ENCODE assay signal across 18 cellular contexts in the genomic region with DNA sequence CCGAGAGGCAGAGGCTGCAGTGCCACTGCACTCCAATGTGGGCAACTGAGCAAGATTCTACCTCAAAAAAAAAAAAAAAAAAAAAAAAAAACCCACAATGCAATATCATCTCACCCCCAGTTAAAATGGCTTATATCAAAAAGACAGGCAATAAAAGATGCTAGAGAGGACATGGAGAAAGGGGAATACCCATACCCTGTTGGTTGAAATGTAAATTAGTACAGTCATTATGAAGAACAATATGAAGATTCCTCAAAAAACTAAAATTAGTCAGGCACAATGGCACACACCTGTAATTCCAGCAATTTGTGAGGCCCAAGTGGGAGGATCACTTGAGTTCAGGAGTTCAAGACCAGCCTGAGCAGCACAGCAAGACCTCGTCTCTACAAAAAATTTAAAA. TPM values are rescaled to one million over a fixed set of nuclear protein-coding genes. Genes with fewer than 3 reads are reported as not detected.
DNase-seq lines count a peak whose midpoint lies in the region; ATAC-seq and TF ChIP-seq lines count a peak whose summit lies in the region.
"Had no signal": no experiment of that assay in that cellular context is flagged by ENCODE, and none has a peak within 500 bp of the region (broad histone marks: within the 10 kb centered on the region; RNA-seq: fewer than 3 reads in every experiment).

No MANE protein-coding gene starts in this region.

- H3K4me3 Mint-ChIP-seq in activated CD4-positive, alpha-beta T cell treated with anti-CD3 and anti-CD28 coated beads, Interleukin-2, amount 10 ng/mL, durations not matched to agents 24 days and 14 days: no peak overlapping the region
- H3K4me3 Mint-ChIP-seq in stimulated activated naive CD8-positive, alpha-beta T cell treated with anti-CD3 and anti-CD28 coated beads, Interleukin-15, amount 100 ng/mL, for 72 hours: no peak overlapping the region
- H3K4me3 Mint-ChIP-seq in central memory CD8-positive, alpha-beta T cell: peak overlapping the region; percentile 11
- peak overlapping the region in 1 of 2 donors; percentile 2 for H3K4me3 Mint-ChIP-seq in stimulated activated naive B cell treated with anti-CD40 and anti-IgM and Interleukin-4, amounts not matched to agents 10 μg/mL and 1 μg/mL and 100 μg/mL, for 72 hours
- H3K4me3 Mint-ChIP-seq in Caco-2 (ENCODE audit: unreplicated experiment): no peak overlapping the region
- H3K4me3 Mint-ChIP-seq: H9, HFFc6 had no signal

- H3K27me3 Mint-ChIP-seq in activated CD4-positive, alpha-beta T cell treated with anti-CD3 and anti-CD28 coated beads, Interleukin-2, amount 10 ng/mL, durations not matched to agents 24 days and 14 days: no peaks in the 10 kb centered on the region
- H3K27me3 Mint-ChIP-seq in stimulated activated naive CD8-positive, alpha-beta T cell treated with anti-CD3 and anti-CD28 coated beads, Interleukin-15, amount 100 ng/mL, for 72 hours: no peaks in the 10 kb centered on the region
- no peaks in the 10 kb centered on the region for H3K27me3 Mint-ChIP-seq in central memory CD8-positive, alpha-beta T cell
- H3K27me3 Mint-ChIP-seq in stimulated activated naive B cell treated with anti-CD40 and anti-IgM and Interleukin-4, amounts not matched to agents 10 μg/mL and 1 μg/mL and 100 μg/mL, for 72 hours: no peaks in the 10 kb centered on the region
- no peaks in the 10 kb centered on the region for H3K27me3 Mint-ChIP-seq in Caco-2 (ENCODE audit: insufficient read depth, unreplicated experiment)

- peak; percentile 39 for ATAC-seq in stimulated activated naive CD8-positive, alpha-beta T cell treated with anti-CD3 and anti-CD28 coated beads, Interleukin-15, amount 100 ng/mL, for 72 hours
- no peak for ATAC-seq in stimulated activated naive CD8-positive, alpha-beta T cell treated with anti-CD3 and anti-CD28 coated beads, Interleukin-15, Interleukin-2, amounts not matched to agents 100 U/mL and 50 U/mL, for 24 hours
- no peak for ATAC-seq in central memory CD8-positive, alpha-beta T cell (replicated peaks; ENCODE audit: extremely low read depth, poor library complexity, severe bottlenecking)
- no peak for ATAC-seq in stimulated activated naive B cell treated with anti-CD40 and anti-IgM and Interleukin-4, amounts not matched to agents 10 μg/mL and 1 μg/mL and 100 μg/mL, for 72 hours (replicated peaks)
- ATAC-seq: HepG2 had no signal

- no peak for DNase-seq in activated CD4-positive, alpha-beta T cell treated with anti-CD3 and anti-CD28 coated beads, Interleukin-2, amount 10 ng/mL, durations not matched to agents 24 days and 14 days
- DNase-seq in activated CD4-positive, alpha-beta T cell treated with anti-CD3 and anti-CD28 coated beads for 1 hour: no peak
- DNase-seq in stimulated activated naive CD8-positive, alpha-beta T cell treated with anti-CD3 and anti-CD28 coated beads, Interleukin-15, amount 100 ng/mL, for 72 hours: no peak
- DNase-seq in stimulated activated naive CD8-positive, alpha-beta T cell treated with anti-CD3 and anti-CD28 coated beads, Interleukin-15, Interleukin-2, amounts not matched to agents 100 U/mL and 50 U/mL, for 24 hours: no peak
- DNase-seq in central memory CD8-positive, alpha-beta T cell (ENCODE audit: low spot score in 2 of 2): no peak
- DNase-seq in stimulated activated naive B cell treated with anti-CD40 and anti-IgM and Interleukin-4, amounts not matched to agents 10 μg/mL and 1 μg/mL and 100 μg/mL, for 72 hours: no peak
- DNase-seq in NCI-H345 (lab: John Stamatoyannopoulos, UW) (no peak), Caco-2 (no peak)
- DNase-seq: 8988T, AML-193, DMS153, DMS79 treated with DMSO at 0.1 percent for 48 hours, EL, GOT3, H9, HFFc6 had no signal

- intact Hi-C loops in activated CD4-positive, alpha-beta T cell treated with anti-CD3 and anti-CD28 coated beads, Interleukin-2, amount 10 ng/mL, durations not matched to agents 24 days and 14 days (cut with micrococcal nuclease): no loop called here
- intact Hi-C loops in Caco-2 (cut with micrococcal nuclease; ENCODE audit: unreplicated experiment): no loop called here

- POLR2A ChIA-PET in Caco-2 (lab: Charles Lee): no interaction called here

- peaks cover 55% of the 10 kb centered on the region for H3K36me3 Mint-ChIP-seq in activated CD4-positive, alpha-beta T cell treated with anti-CD3 and anti-CD28 coated beads, Interleukin-2, amount 10 ng/mL, durations not matched to agents 24 days and 14 days (ENCODE audit: low read depth)
- H3K36me3 Mint-ChIP-seq in central memory CD8-positive, alpha-beta T cell (ENCODE audit: insufficient read depth): peaks cover 17% of the 10 kb centered on the region
- peaks cover 22 to 51% of the 10 kb centered on the region in 2 donors for H3K36me3 Mint-ChIP-seq in stimulated activated naive B cell treated with anti-CD40 and anti-IgM and Interleukin-4, amounts not matched to agents 10 μg/mL and 1 μg/mL and 100 μg/mL, for 72 hours
- peaks cover 22% of the 10 kb centered on the region for H3K36me3 Mint-ChIP-seq in Caco-2 (ENCODE audit: insufficient read depth, unreplicated experiment)

- no TSS peak for BruUV-seq in Caco-2 (replicated peaks; lab: Mats Ljungman, UMichigan)

- peak overlapping the region; percentile 54 for H3K27ac Mint-ChIP-seq in activated CD4-positive, alpha-beta T cell treated with anti-CD3 and anti-CD28 coated beads, Interleukin-2, amount 10 ng/mL, durations not matched to agents 24 days and 14 days
- H3K27ac Mint-ChIP-seq in stimulated activated naive CD8-positive, alpha-beta T cell treated with anti-CD3 and anti-CD28 coated beads, Interleukin-15, amount 100 ng/mL, for 72 hours: no peak overlapping the region
- H3K27ac Mint-ChIP-seq in central memory CD8-positive, alpha-beta T cell (ENCODE audit: low read depth): no peak overlapping the region
- peak overlapping the region; percentile 22 for H3K27ac Mint-ChIP-seq in stimulated activated naive B cell treated with anti-CD40 and anti-IgM and Interleukin-4, amounts not matched to agents 10 μg/mL and 1 μg/mL and 100 μg/mL, for 72 hours
- H3K27ac Mint-ChIP-seq in Caco-2 (ENCODE audit: unreplicated experiment): no peak overlapping the region
- H3K27ac Mint-ChIP-seq: H9, HFFc6 had no signal

- H3K9me3 ChIP-seq in Caco-2: no peaks in the 10 kb centered on the region

- H3K27me3 ChIP-seq in Caco-2 (replicated peaks; ENCODE audit: control insufficient read depth, insufficient read depth, low read length): no peaks in the 10 kb centered on the region
- H3K27me3 ChIP-seq: BLaER1 had no signal

- H3K4me3 ChIP-seq in Caco-2 (ENCODE audit: low read depth, low read length): no peak overlapping the region
- H3K4me3 ChIP-seq: BLaER1 had no signal

- H3K36me3 ChIP-seq in Caco-2 (ENCODE audit: control insufficient read depth, insufficient read depth, low read length): no peaks in the 10 kb centered on the region

- CTCF ChIA-PET in Caco-2 (lab: Charles Lee): no interaction called here

- H3K4me1 ChIP-seq in Caco-2: no peaks in the 10 kb centered on the region

- peaks cover 13% of the 10 kb centered on the region for H3K9me3 Mint-ChIP-seq in activated CD4-positive, alpha-beta T cell treated with anti-CD3 and anti-CD28 coated beads, Interleukin-2, amount 10 ng/mL, durations not matched to agents 24 days and 14 days
- H3K9me3 Mint-ChIP-seq in stimulated activated naive CD8-positive, alpha-beta T cell treated with anti-CD3 and anti-CD28 coated beads, Interleukin-15, amount 100 ng/mL, for 72 hours: peaks cover 0 to 4% of the 10 kb centered on the region in 2 donors
- H3K9me3 Mint-ChIP-seq in central memory CD8-positive, alpha-beta T cell: no peaks in the 10 kb centered on the region
- H3K9me3 Mint-ChIP-seq in stimulated activated naive B cell treated with anti-CD40 and anti-IgM and Interleukin-4, amounts not matched to agents 10 μg/mL and 1 μg/mL and 100 μg/mL, for 72 hours: peaks cover 0 to 2% of the 10 kb centered on the region in 2 donors
- no peaks in the 10 kb centered on the region for H3K9me3 Mint-ChIP-seq in Caco-2 (ENCODE audit: unreplicated experiment)
- H3K9me3 Mint-ChIP-seq: H9, HFFc6 had no signal

- no peak for TF ChIP-seq CTCF in Caco-2 (IDR thresholded peaks at IDR 0.05; ENCODE audit: insufficient read depth in 1 of 2, low read depth in 1 of 2, low read length in 1 of 2, severe bottlenecking in 1 of 2, unreplicated experiment in 1 of 2)

- peaks cover 24% of the 10 kb centered on the region for H3K4me1 Mint-ChIP-seq in activated CD4-positive, alpha-beta T cell treated with anti-CD3 and anti-CD28 coated beads, Interleukin-2, amount 10 ng/mL, durations not matched to agents 24 days and 14 days
- peaks cover 60% of the 10 kb centered on the region for H3K4me1 Mint-ChIP-seq in stimulated activated naive CD8-positive, alpha-beta T cell treated with anti-CD3 and anti-CD28 coated beads, Interleukin-15, amount 100 ng/mL, for 72 hours
- H3K4me1 Mint-ChIP-seq in central memory CD8-positive, alpha-beta T cell: peaks cover 74% of the 10 kb centered on the region
- H3K4me1 Mint-ChIP-seq in stimulated activated naive B cell treated with anti-CD40 and anti-IgM and Interleukin-4, amounts not matched to agents 10 μg/mL and 1 μg/mL and 100 μg/mL, for 72 hours: peaks cover 27 to 66% of the 10 kb centered on the region in 2 donors
- H3K4me1 Mint-ChIP-seq in Caco-2 (ENCODE audit: low read depth, unreplicated experiment): peaks cover 14% of the 10 kb centered on the region

RNA-seq across cellular contexts. Expression of gene ABI1, which starts 25.7 kb away (rescaled TPM):
- total RNA-seq in activated CD4-positive, alpha-beta T cell treated with anti-CD3 and anti-CD28 coated beads, Interleukin-2, amount 10 ng/mL, durations not matched to agents 24 days and 14 days: 54.5 and 55.7 TPM in 2 replicates
- 89.6 and 95.8 TPM in 2 replicates for total RNA-seq in Caco-2 (2022)

Comparison
In these comparisons a context has a peak if more than half of its experiments do, and no peak if none do; other contexts are left out.
1. H3K27ac Mint-ChIP-seq: peak in activated CD4-positive, alpha-beta T cell treated with anti-CD3 and anti-CD28 coated beads, Interleukin-2, amount 10 ng/mL, durations not matched to agents 24 days and 14 days (single experiment) and stimulated activated naive B cell treated with anti-CD40 and anti-IgM and Interleukin-4, amounts not matched to agents 10 μg/mL and 1 μg/mL and 100 μg/mL, for 72 hours (single experiment); none in stimulated activated naive CD8-positive, alpha-beta T cell treated with anti-CD3 and anti-CD28 coated beads, Interleukin-15, amount 100 ng/mL, for 72 hours (0 of 2), central memory CD8-positive, alpha-beta T cell (single experiment) and Caco-2 (single experiment).